ENCODE assay signal across 9 cellular contexts in the genomic region with DNA sequence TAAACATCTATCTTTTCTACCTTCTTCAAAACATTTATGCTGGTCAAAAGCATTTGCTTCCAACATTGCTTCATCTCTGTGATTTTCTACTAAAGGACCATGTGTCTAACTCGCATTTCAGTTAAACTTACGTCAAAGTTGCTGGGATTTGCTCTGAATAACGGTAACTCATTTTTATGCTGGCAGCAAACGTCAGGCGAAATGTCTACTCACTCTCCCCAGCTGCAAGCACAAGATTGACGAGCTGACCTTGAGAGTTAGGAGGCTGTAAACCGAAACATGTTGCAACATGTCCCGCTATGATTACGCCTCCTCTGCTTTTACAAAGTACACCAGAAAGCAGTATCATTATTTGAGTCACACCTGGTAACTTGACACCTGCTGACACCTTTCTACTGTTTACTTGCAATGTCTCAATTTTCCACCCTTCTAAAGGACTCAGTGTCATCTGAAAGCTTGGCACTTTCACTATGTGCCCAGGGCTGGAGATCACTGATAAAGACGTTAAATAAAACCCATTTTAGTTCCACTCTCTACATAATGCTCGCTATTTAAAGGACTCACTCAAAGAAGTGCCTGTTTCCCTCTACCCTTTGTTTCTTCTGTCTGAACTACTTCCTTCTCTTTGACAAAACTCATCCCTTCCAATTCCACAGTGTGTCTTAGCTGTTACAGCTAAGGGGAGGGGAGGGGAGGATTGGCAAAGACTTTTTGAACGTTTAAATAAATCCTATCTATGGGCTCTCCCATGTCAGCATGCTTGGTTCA.
DNase-seq lines count a peak whose midpoint lies in the region; ATAC-seq, FAIRE-seq and TF ChIP-seq lines count a peak whose summit lies in the region.
"Had no signal": no experiment of that assay in that cellular context is flagged by ENCODE, and none has a peak within 500 bp of the region (broad histone marks: within the 10 kb centered on the region; RNA-seq: fewer than 3 reads in every experiment).

No MANE protein-coding gene starts in this region.

- TF ChIP-seq CTCF in dorsolateral prefrontal cortex (IDR thresholded peaks at IDR 0.05 in 54 of 56, conservative IDR thresholded peaks at IDR 0.05 in 2 of 56; ENCODE audit: low read depth in 1 of 56, partially characterized antibody in 56 of 56) = no peak

- H3K9ac ChIP-seq in Karpas-422 (ENCODE audit: low read length) = peak overlapping the region; percentile 46

- POLR2A ChIA-PET in naive thymus-derived CD8-positive, alpha-beta T cell (lab: Charles Lee) = no interaction called here

- no peaks in the 10 kb centered on the region for H3K36me3 ChIP-seq in Karpas-422 (ENCODE audit: insufficient read depth, low read length)

- H3K4me3 ChIP-seq in Karpas-422 (ENCODE audit: low read length) (peak overlapping the region; percentile 37), dorsolateral prefrontal cortex (peak overlapping the region in 44 of 59 donors; percentile 3 to 58 (median 24))

- FAIRE-seq in H54 (lab: Jason Lieb, UNC) = peak; percentile 20
- no peak for FAIRE-seq in RCC 7860 (lab: Jason Lieb, UNC)
- FAIRE-seq: A204.1 had no signal

- peaks cover 0 to under 1% (median 0%) of the 10 kb centered on the region in 3 donors for H3K36me3 Mint-ChIP-seq in naive thymus-derived CD8-positive, alpha-beta T cell

- DNase-seq in NCI-H446 treated with DMSO at 0.1 percent for 48 hours (lab: John Stamatoyannopoulos, UW) = peak; percentile 28
- DNase-seq in NCI-H446 (lab: John Stamatoyannopoulos, UW) = no peak
- DNase-seq in H54 (ENCODE audit: insufficient read length, low spot score) = no peak
- DNase-seq in Karpas-422 = peak; percentile 56
- peak; percentile 41 for DNase-seq in RCC 7860 (ENCODE audit: low spot score)
- no peak for DNase-seq in dorsolateral prefrontal cortex
- DNase-seq in naive thymus-derived CD8-positive, alpha-beta T cell = no peak
- no peak for DNase-seq in posterior vena cava (ENCODE audit: low spot score)

- peak overlapping the region; percentile 49 for H3K4me2 ChIP-seq in Karpas-422 (ENCODE audit: low read depth, low read length, poor library complexity, severe bottlenecking)

- H3K79me2 ChIP-seq in Karpas-422 (ENCODE audit: low read length) = no peaks in the 10 kb centered on the region

- intact Hi-C loops in dorsolateral prefrontal cortex (cut with DNase I) = loop anchor here in 1 of 2 donors (10.0 kb wide), 1 partner anchor 65 kb away; no protein-coding TSS in a partner anchor
- intact Hi-C loops in posterior vena cava (cut with DNase I) = no loop called here

- H3K4me1 ChIP-seq in Karpas-422 (ENCODE audit: low read length) = peaks cover 65% of the 10 kb centered on the region

- H3K9me3 ChIP-seq in Karpas-422 (ENCODE audit: low read length) = no peaks in the 10 kb centered on the region

- peak overlapping the region; percentile 50 for H2AFZ ChIP-seq in Karpas-422 (ENCODE audit: low read length)

- no peak for TF ChIP-seq POLR2A in H54 (IDR thresholded peaks at IDR 0.05; ENCODE audit: low read depth, low read length)

- H3K4me1 Mint-ChIP-seq in naive thymus-derived CD8-positive, alpha-beta T cell = peaks cover 4 to 23% (median 15%) of the 10 kb centered on the region in 4 donors

- peak; percentile 20 to 22 for ATAC-seq in naive thymus-derived CD8-positive, alpha-beta T cell

- peak overlapping the region in 3 of 10 donors; percentile 11 to 61 (median 50) for H3K27ac Mint-ChIP-seq in naive thymus-derived CD8-positive, alpha-beta T cell

- H3K9me2 ChIP-seq in Karpas-422 (replicated peaks; ENCODE audit: insufficient read depth, low read length) = no peaks in the 10 kb centered on the region

- H3K27me3 Mint-ChIP-seq in naive thymus-derived CD8-positive, alpha-beta T cell = peaks cover under 1 to 7% (median 4%) of the 10 kb centered on the region in 5 donors

- H3K9me3 Mint-ChIP-seq in naive thymus-derived CD8-positive, alpha-beta T cell = no peaks in the 10 kb centered on the region

- H3K27ac ChIP-seq in Karpas-422 (ENCODE audit: low read length) (peak overlapping the region; percentile 86), dorsolateral prefrontal cortex (peak overlapping the region in 15 of 59 donors; percentile 1 to 39 (median 23))

- no peaks in the 10 kb centered on the region for H4K20me1 ChIP-seq in Karpas-422 (ENCODE audit: insufficient read depth, low read depth, low read length)

- H3K27me3 ChIP-seq in Karpas-422 (ENCODE audit: low read length) (no peaks in the 10 kb centered on the region), dorsolateral prefrontal cortex (no peaks in the 10 kb centered on the region)

- peak overlapping the region in 9 of 10 donors; percentile 0 to 55 (median 31) for H3K4me3 Mint-ChIP-seq in naive thymus-derived CD8-positive, alpha-beta T cell

Comparison
In these comparisons a context has a peak if more than half of its experiments do, and no peak if none do; other contexts are left out.
1. DNase-seq: peak in NCI-H446 treated with DMSO at 0.1 percent for 48 hours (single experiment), Karpas-422 (single experiment) and RCC 7860 (single experiment); none in NCI-H446 (0 of 2), H54 (single experiment), dorsolateral prefrontal cortex (0 of 10), naive thymus-derived CD8-positive, alpha-beta T cell (0 of 10) and posterior vena cava (single experiment).